ENCODE assay signal across 12 cellular contexts in genomic region chr10:114819313-114819712, GRCh38. TPM values are rescaled to one million over a fixed set of nuclear protein-coding genes. Genes with fewer than 3 reads are reported as not detected.
DNase-seq lines count a peak whose midpoint lies in the region; ATAC-seq and TF ChIP-seq lines count a peak whose summit lies in the region.
"Had no signal": no experiment of that assay in that cellular context is flagged by ENCODE, and none has a peak within 500 bp of the region (broad histone marks: within the 10 kb centered on the region; RNA-seq: fewer than 3 reads in every experiment).

No MANE protein-coding gene starts in this region.

- POLR2A ChIA-PET in HEK293 (lab: Yijun Ruan, JAX): no interaction called here

- H3K9ac ChIP-seq in adipocyte (ENCODE audit: low read length): peak overlapping the region; percentile 99

- TF ChIP-seq CTCF in HEK293 (tag by site-specific recombination; IDR thresholded peaks at IDR 0.05) (no peak), osteocyte (IDR thresholded peaks at IDR 0.05) (no peak), adrenal gland (IDR thresholded peaks at IDR 0.05) (no peak)

- H3K27me3 Mint-ChIP-seq in osteocyte (ENCODE audit: unreplicated experiment): no peaks in the 10 kb centered on the region

- H3K4me3 ChIP-seq in HEK293 (ENCODE audit: low read depth, low read length): no peak overlapping the region
- H3K4me3 ChIP-seq in adipocyte (ENCODE audit: low read length): peak overlapping the region; percentile 92
- H3K4me3 ChIP-seq in adrenal gland: no peak overlapping the region
- H3K4me3 ChIP-seq: GM23338 had no signal

- no peaks in the 10 kb centered on the region for H3K9me3 Mint-ChIP-seq in osteocyte (ENCODE audit: unreplicated experiment)
- H3K9me3 Mint-ChIP-seq: GM23338 had no signal

- TF ChIP-seq POLR2A in adrenal gland (IDR thresholded peaks at IDR 0.05): no peak

- H3K4me1 ChIP-seq in HEK293 (ENCODE audit: control insufficient read depth, insufficient read depth, low read length): peaks cover 11% of the 10 kb centered on the region
- H3K4me1 ChIP-seq in adipocyte (ENCODE audit: control insufficient read depth, insufficient read depth, low read length): peaks cover 18% of the 10 kb centered on the region
- H3K4me1 ChIP-seq in adrenal gland (replicated peaks in 1 of 2): peaks cover 13 to 18% of the 10 kb centered on the region in 2 donors

- no peaks in the 10 kb centered on the region for H3K27me3 ChIP-seq in adipocyte (replicated peaks; ENCODE audit: control insufficient read depth, insufficient read depth, low read length)
- no peaks in the 10 kb centered on the region for H3K27me3 ChIP-seq in adrenal gland

- CTCF ChIA-PET in HEK293 (lab: Yijun Ruan, JAX): no interaction called here

- peak; percentile 0 for DNase-seq in NCI-H69 (lab: John Stamatoyannopoulos, UW)
- DNase-seq in adipocyte (ENCODE audit: low read depth): no peak
- no peak for DNase-seq in osteocyte (ENCODE audit: extremely low spot score, unreplicated experiment)
- DNase-seq in adrenal gland: no peak
- no peak for DNase-seq in NCI-H226
- DNase-seq in activated naive CD4-positive, alpha-beta T cell treated with Interleukin-2 at 50 U/mL for 16 hours: no peak
- DNase-seq: DMS 273 treated with DMSO at 0.1 percent for 48 hours, H7 had no signal

- 76 to 95% (median 90%) methylated on average over 1 of the region's 1 CpG for WGBS in adrenal gland, 4 donors

- H3K27ac ChIP-seq in HEK293 (ENCODE audit: extremely low read depth, low read depth, low read length) (no peak overlapping the region), adrenal gland (no peak overlapping the region)

- intact Hi-C loops in adrenal gland (cut with DNase I): no loop called here

- peaks cover 10% of the 10 kb centered on the region for H3K36me3 Mint-ChIP-seq in osteocyte (ENCODE audit: unreplicated experiment)

- ATAC-seq in HG03045 (IDR thresholded peaks at IDR 0.05; ENCODE audit: unreplicated experiment): no peak
- ATAC-seq: GM23338, HepG2 had no signal

- H3K4me3 Mint-ChIP-seq in osteocyte (ENCODE audit: unreplicated experiment): peak overlapping the region; percentile 51
- H3K4me3 Mint-ChIP-seq: GM23338 had no signal

- H3K36me3 ChIP-seq in HEK293 (ENCODE audit: control insufficient read depth in 2 of 2, insufficient read depth in 1 of 2, low read length in 2 of 2): no peaks in the 10 kb centered on the region
- no peaks in the 10 kb centered on the region for H3K36me3 ChIP-seq in adipocyte (ENCODE audit: control insufficient read depth, insufficient read depth, low read length, severe bottlenecking)
- no peaks in the 10 kb centered on the region for H3K36me3 ChIP-seq in adrenal gland (replicated peaks in 1 of 2)

- H3K27ac Mint-ChIP-seq in osteocyte (ENCODE audit: unreplicated experiment): no peak overlapping the region
- H3K27ac Mint-ChIP-seq: GM23338 had no signal

- H3K4me1 Mint-ChIP-seq in osteocyte (ENCODE audit: unreplicated experiment): peaks cover 38% of the 10 kb centered on the region

- H3K9me3 ChIP-seq in HEK293 (ENCODE audit: control insufficient read depth, insufficient read depth, low read depth, low read length) (no peaks in the 10 kb centered on the region), adipocyte (ENCODE audit: control insufficient read depth, low read length) (no peaks in the 10 kb centered on the region), adrenal gland (replicated peaks in 1 of 3) (no peaks in the 10 kb centered on the region)

TF ChIP-seq in HEK293, 187 proteins besides CTCF, POLR2A, EP300 and RAD21 (continues in another document):
- TF ChIP-seq ZBTB44 (tag by site-specific recombination; IDR thresholded peaks at IDR 0.05) (no peak), ZNF513 (tag by site-specific recombination; IDR thresholded peaks at IDR 0.05) (no peak), ELK4 (IDR thresholded peaks at IDR 0.05; ENCODE audit: borderline replicate concordance, low read depth, low read length) (no peak), ZNF677 (tag by site-specific recombination; IDR thresholded peaks at IDR 0.05) (no peak), ZNF140 (tag by site-specific recombination; IDR thresholded peaks at IDR 0.05) (no peak), REST (tag by site-specific recombination; IDR thresholded peaks at IDR 0.05) (no peak), ZNF596 (tag by site-specific recombination; IDR thresholded peaks at IDR 0.05) (no peak), ZNF639 (tag by site-specific recombination; IDR thresholded peaks at IDR 0.05) (no peak), ZNF561 (tag by site-specific recombination; IDR thresholded peaks at IDR 0.05; ENCODE audit: borderline replicate concordance) (no peak), ZNF114 (tag by site-specific recombination; IDR thresholded peaks at IDR 0.05) (no peak), ZSCAN23 (tag by site-specific recombination; IDR thresholded peaks at IDR 0.05) (no peak), YY1 (tag by site-specific recombination; IDR thresholded peaks at IDR 0.05) (no peak)

RNA-seq across cellular contexts. Expression of gene FHIP2A, which starts 2.3 kb away (rescaled TPM):
- total RNA-seq in osteocyte: 50.2 and 59.3 TPM in 2 replicates
- total RNA-seq in adrenal gland: 10 to 100 TPM; 18.0 to 39.6 (median 31.9) TPM
- polyA plus RNA-seq in adrenal gland: 10 to 100 TPM in 2 of 3 donors, 1 to 10 TPM in 1; 8.1 to 23.4 (median 10.3) TPM
